ENCODE assay signal across 8 cellular contexts in the genomic region with DNA sequence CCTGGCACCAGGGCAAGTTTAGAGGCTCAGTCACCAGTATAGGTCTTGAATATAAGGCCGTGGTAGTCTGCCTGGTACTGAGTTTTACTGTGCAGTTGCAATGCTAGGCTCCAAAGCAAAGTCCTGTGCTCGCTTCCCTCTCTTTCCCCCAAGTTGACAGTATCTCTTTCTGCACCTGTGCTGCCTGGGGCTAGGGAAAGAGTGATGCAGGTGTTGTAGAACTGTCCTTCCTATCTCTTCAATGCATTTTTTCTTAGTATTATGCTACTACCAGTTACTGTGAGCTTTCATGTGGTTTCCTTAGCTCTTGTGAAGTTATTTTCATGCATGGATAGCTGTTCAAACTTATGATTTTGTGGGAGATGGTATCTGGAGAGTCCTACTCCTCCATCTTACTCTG.
"Had no signal": no experiment of that assay in that cellular context is flagged by ENCODE, and none has a peak within 500 bp of the region (broad histone marks: within the 10 kb centered on the region; RNA-seq: fewer than 3 reads in every experiment).

No MANE protein-coding gene starts in this region.

- H2AFZ ChIP-seq: GM23248 had no signal

- H3K9ac ChIP-seq: GM23248 had no signal

- H3K27ac ChIP-seq: GM23248 had no signal

- H3K9me3 ChIP-seq: HAP-1 had no signal

- H3K36me3 ChIP-seq: HAP-1 had no signal

- ATAC-seq: HCT116, K562 had no signal

- H3K4me3 ChIP-seq: GM23248, HAP-1, K562 had no signal

- DNase-seq: GM23248, GOT3, H7, HFFc6, KG1 had no signal

- H3K4me1 ChIP-seq: HAP-1 had no signal
